9 cellular contexts compared by ENCODE assay signal in the genomic region with DNA sequence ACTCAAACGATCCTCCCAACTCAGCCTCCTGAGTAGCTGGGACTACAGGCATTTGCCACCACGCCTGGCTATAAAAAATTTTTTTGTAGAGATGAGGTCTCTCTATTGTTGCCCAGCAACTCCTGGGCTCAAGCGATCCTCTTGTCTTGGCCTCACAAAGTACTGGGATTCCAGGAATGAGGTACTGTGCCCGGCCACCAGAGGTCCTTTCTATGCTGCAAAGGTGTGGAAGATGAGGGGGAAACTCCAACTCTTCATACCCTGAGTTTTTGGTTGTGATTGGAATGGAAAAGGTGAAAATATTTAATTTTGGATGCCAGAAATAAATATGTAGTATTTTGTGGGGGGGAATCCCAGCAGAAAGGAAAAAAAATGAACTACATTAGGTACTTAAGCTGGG. TPM values are rescaled to one million over a fixed set of nuclear protein-coding genes. Genes with fewer than 3 reads are reported as not detected.
A peak's percentile ranks its signal among the peaks of the same experiment; 100 is the strongest.
DNase-seq lines count a peak whose midpoint lies in the region; ATAC-seq and TF ChIP-seq lines count a peak whose summit lies in the region.
"Had no signal": no experiment of that assay in that cellular context is flagged by ENCODE, and none has a peak within 500 bp of the region (broad histone marks: within the 10 kb centered on the region; RNA-seq: fewer than 3 reads in every experiment).

No MANE protein-coding gene starts in this region.

- TF ChIP-seq CTCF in astrocyte of the cerebellum (IDR thresholded peaks at IDR 0.05; ENCODE audit: low read depth, low read length, missing control alignments) (peak; percentile 76), lower lobe of right lung (IDR thresholded peaks at IDR 0.05) (peak; percentile 53)

- H3K27ac ChIP-seq in lower lobe of right lung = no peak overlapping the region
- H3K27ac ChIP-seq: BLaER1 had no signal

- peak; percentile 0 for DNase-seq in NCI-H1105 treated with DMSO at 0.1 percent for 48 hours (lab: John Stamatoyannopoulos, UW)
- no peak for DNase-seq in NCI-H1105 (lab: John Stamatoyannopoulos, UW)
- DNase-seq in KBM-7 = peak; percentile 35
- no peak for DNase-seq in astrocyte of the cerebellum (ENCODE audit: low read depth)
- DNase-seq in lower lobe of right lung = peak; percentile 49
- DNase-seq in occipital lobe (lab: John Stamatoyannopoulos, UW) = no peak

- H3K9me3 ChIP-seq in lower lobe of right lung = no peaks in the 10 kb centered on the region

- peaks cover 11% of the 10 kb centered on the region for H3K4me1 ChIP-seq in lower lobe of right lung

- ATAC-seq in lower lobe of right lung = peak; percentile 65 to 78
- ATAC-seq in GM21423 (IDR thresholded peaks at IDR 0.05; ENCODE audit: unreplicated experiment) = no peak
- no peak for ATAC-seq in HG03097 (IDR thresholded peaks at IDR 0.05; ENCODE audit: low FRiP score, unreplicated experiment)

- H3K36me3 ChIP-seq in lower lobe of right lung = no peaks in the 10 kb centered on the region
- H3K36me3 ChIP-seq: BLaER1 had no signal

- in situ Hi-C loops in KBM-7 (cut with MboI; ENCODE audit: low pct_unique_long_range_greater_than_20kb, low sequenced_read_pairs) = no loop called here
- in situ Hi-C loops in astrocyte of the cerebellum (cut with HindIII; ENCODE audit: low sequenced_read_pairs) = no loop called here

- intact Hi-C loops in lower lobe of right lung (cut with DNase I) = no loop called here

- H3K4me3 ChIP-seq in astrocyte of the cerebellum (ENCODE audit: low read depth, low read length) (no peak overlapping the region), lower lobe of right lung (no peak overlapping the region)
- H3K4me3 ChIP-seq: BLaER1 had no signal

- H3K27me3 ChIP-seq in lower lobe of right lung (ENCODE audit: low read depth) = no peaks in the 10 kb centered on the region
- H3K27me3 ChIP-seq: BLaER1 had no signal

RNA-seq across cellular contexts. Expression of a gene that starts 36.0 kb away (rescaled TPM):
- total RNA-seq in lower lobe of right lung = 93.3 TPM
- 39.1 TPM for total RNA-seq in occipital lobe

Comparison
In these comparisons a context has a peak if more than half of its experiments do, and no peak if none do; other contexts are left out.
1. DNase-seq: peak in NCI-H1105 treated with DMSO at 0.1 percent for 48 hours (single experiment), KBM-7 (single experiment) and lower lobe of right lung (single experiment); none in NCI-H1105 (single experiment), astrocyte of the cerebellum (single experiment) and occipital lobe (single experiment).
2. ATAC-seq: peak in lower lobe of right lung (2 of 2); none in GM21423 (single experiment) and HG03097 (single experiment).